In genomic region chr2:241224068-241224850, GRCh38 we compare ENCODE assay signal across 10 cellular contexts. TPM values are rescaled to one million over a fixed set of nuclear protein-coding genes. Genes with fewer than 3 reads are reported as not detected.
A peak's percentile ranks its signal among the peaks of the same experiment; 100 is the strongest.
DNase-seq lines count a peak whose midpoint lies in the region; ATAC-seq and TF ChIP-seq lines count a peak whose summit lies in the region.
"Had no signal": no experiment of that assay in that cellular context is flagged by ENCODE, and none has a peak within 500 bp of the region (broad histone marks: within the 10 kb centered on the region; RNA-seq: fewer than 3 reads in every experiment).

No MANE protein-coding gene starts in this region.

- H3K4me2 ChIP-seq in fibroblast of lung (ENCODE audit: extremely low read depth, insufficient read depth, low read length): no peak overlapping the region

- ATAC-seq in GM21528 (IDR thresholded peaks at IDR 0.05; ENCODE audit: low FRiP score, unreplicated experiment) (no peak), HG02759 (IDR thresholded peaks at IDR 0.05; ENCODE audit: unreplicated experiment) (no peak), HG03565 (IDR thresholded peaks at IDR 0.05; ENCODE audit: unreplicated experiment) (no peak)

- TF ChIP-seq CTCF in Calu3 (IDR thresholded peaks at IDR 0.05; ENCODE audit: unreplicated experiment) (no peak), fibroblast of lung (conservative IDR thresholded peaks at IDR 0.05 in 1 of 2, IDR thresholded peaks at IDR 0.05 in 1 of 2; ENCODE audit: low read depth in 1 of 2, low read length in 2 of 2) (no peak), nephron (IDR thresholded peaks at IDR 0.05; ENCODE audit: unreplicated experiment in 3 of 3) (no peak)

- H3K27ac Mint-ChIP-seq in Calu3 (ENCODE audit: unreplicated experiment): peak overlapping the region; percentile 20
- peak overlapping the region; percentile 6 to 22 (median 14) for H3K27ac Mint-ChIP-seq in nephron

- H3K9me3 ChIP-seq in fibroblast of lung (ENCODE audit: control insufficient read depth, insufficient read depth, low read depth, low read length): no peaks in the 10 kb centered on the region
- H3K9me3 ChIP-seq: Peyer's patch, uterus had no signal

- no peaks in the 10 kb centered on the region for H3K79me2 ChIP-seq in fibroblast of lung (ENCODE audit: control insufficient read depth, insufficient read depth, low read length)

- H3K36me3 Mint-ChIP-seq in Calu3 (ENCODE audit: insufficient read depth, unreplicated experiment): peaks cover 77% of the 10 kb centered on the region
- H3K36me3 Mint-ChIP-seq in nephron (ENCODE audit: low read depth): peaks cover 32% of the 10 kb centered on the region

- H3K4me3 Mint-ChIP-seq in Calu3 (ENCODE audit: low read depth, unreplicated experiment) (no peak overlapping the region), nephron (no peak overlapping the region)

- H3K27me3 Mint-ChIP-seq in Calu3 (ENCODE audit: unreplicated experiment) (no peaks in the 10 kb centered on the region), nephron (ENCODE audit: low read depth) (no peaks in the 10 kb centered on the region)

- DNase-seq in Calu3 (no peak), SK-N-DZ (ENCODE audit: low spot score) (peak; percentile 68), fibroblast of lung (ENCODE audit: low read depth in 2 of 2) (peak; percentile 55 to 57), NCI-H1436 treated with DMSO at 0.1 percent for 48 hours (lab: John Stamatoyannopoulos, UW) (no peak)
- DNase-seq: uterus had no signal

- peaks cover 10% of the 10 kb centered on the region for H3K4me1 Mint-ChIP-seq in Calu3 (ENCODE audit: low read depth, unreplicated experiment)
- peaks cover 35% of the 10 kb centered on the region for H3K4me1 Mint-ChIP-seq in nephron

- H3K36me3 ChIP-seq in fibroblast of lung (ENCODE audit: control insufficient read depth, insufficient read depth, low read length): peaks cover 26% of the 10 kb centered on the region
- H3K36me3 ChIP-seq: uterus had no signal

- no TSS peak for BruUV-seq in Calu3 (replicated peaks; lab: Mats Ljungman, UMichigan)

- H3K4me3 ChIP-seq in fibroblast of lung (replicated peaks in 1 of 4; ENCODE audit: control extremely low read depth in 1 of 4, insufficient read depth in 1 of 4, low read depth in 3 of 4, low read length in 4 of 4): no peak overlapping the region
- H3K4me3 ChIP-seq: Peyer's patch, uterus had no signal

- intact Hi-C loops in Calu3 (cut with micrococcal nuclease; ENCODE audit: unreplicated experiment): no loop called here

- H3K27me3 ChIP-seq in fibroblast of lung (ENCODE audit: control insufficient read depth, insufficient read depth, low read length): no peaks in the 10 kb centered on the region
- H3K27me3 ChIP-seq: Peyer's patch, uterus had no signal

- H3K9me3 Mint-ChIP-seq in Calu3 (ENCODE audit: low read depth, unreplicated experiment) (no peaks in the 10 kb centered on the region), nephron (no peaks in the 10 kb centered on the region)

- peaks cover 12% of the 10 kb centered on the region for H3K4me1 ChIP-seq in fibroblast of lung (ENCODE audit: control insufficient read depth, extremely low read depth, insufficient read depth, low read length)

- no peak overlapping the region for H3K9ac ChIP-seq in fibroblast of lung (ENCODE audit: insufficient read depth, low read length)

- H3K27ac ChIP-seq in fibroblast of lung (ENCODE audit: insufficient read depth, low read length): peak overlapping the region; percentile 41
- H3K27ac ChIP-seq: Peyer's patch, uterus had no signal

- H2AFZ ChIP-seq in fibroblast of lung (ENCODE audit: low read length): no peak overlapping the region

- peaks cover 2% of the 10 kb centered on the region for H4K20me1 ChIP-seq in fibroblast of lung (ENCODE audit: control insufficient read depth, extremely low read depth, insufficient read depth, low read length)

- CTCF ChIA-PET in Calu3 (lab: Charles Lee): no interaction called here

RNA-seq across cellular contexts. Expression of gene ANO7, which starts 35.8 kb away (rescaled TPM):
- total RNA-seq in Calu3 (2022) (7.7 and 8.0 TPM in 2 replicates), fibroblast of lung (0.26 and 0.50 TPM in 2 replicates)
- polyA plus RNA-seq in SK-N-DZ (2014; cell fraction: cytosol; rRNA removed): 0.27 and 0.74 TPM in 2 replicates
- polyA plus RNA-seq in SK-N-DZ (2014; cell fraction: nucleus; rRNA removed): 0.34 and 1.7 TPM in 2 replicates
- polyA plus RNA-seq in fibroblast of lung: 0.50 and 0.70 TPM in 2 replicates
- polyA plus RNA-seq in fibroblast of lung (2012): 1.1 and 1.4 TPM in 2 replicates
- polyA minus RNA-seq in fibroblast of lung (ENCODE audit: low replicate concordance): 2.6 and 3.0 TPM in 2 replicates

Comparison
In these comparisons a context has a peak if more than half of its experiments do, and no peak if none do; other contexts are left out.
1. DNase-seq: peak in SK-N-DZ (single experiment) and fibroblast of lung (2 of 2); none in Calu3 (single experiment) and NCI-H1436 treated with DMSO at 0.1 percent for 48 hours (single experiment).